Comparison of ENCODE assay signal across 8 cellular contexts in the genomic region with DNA sequence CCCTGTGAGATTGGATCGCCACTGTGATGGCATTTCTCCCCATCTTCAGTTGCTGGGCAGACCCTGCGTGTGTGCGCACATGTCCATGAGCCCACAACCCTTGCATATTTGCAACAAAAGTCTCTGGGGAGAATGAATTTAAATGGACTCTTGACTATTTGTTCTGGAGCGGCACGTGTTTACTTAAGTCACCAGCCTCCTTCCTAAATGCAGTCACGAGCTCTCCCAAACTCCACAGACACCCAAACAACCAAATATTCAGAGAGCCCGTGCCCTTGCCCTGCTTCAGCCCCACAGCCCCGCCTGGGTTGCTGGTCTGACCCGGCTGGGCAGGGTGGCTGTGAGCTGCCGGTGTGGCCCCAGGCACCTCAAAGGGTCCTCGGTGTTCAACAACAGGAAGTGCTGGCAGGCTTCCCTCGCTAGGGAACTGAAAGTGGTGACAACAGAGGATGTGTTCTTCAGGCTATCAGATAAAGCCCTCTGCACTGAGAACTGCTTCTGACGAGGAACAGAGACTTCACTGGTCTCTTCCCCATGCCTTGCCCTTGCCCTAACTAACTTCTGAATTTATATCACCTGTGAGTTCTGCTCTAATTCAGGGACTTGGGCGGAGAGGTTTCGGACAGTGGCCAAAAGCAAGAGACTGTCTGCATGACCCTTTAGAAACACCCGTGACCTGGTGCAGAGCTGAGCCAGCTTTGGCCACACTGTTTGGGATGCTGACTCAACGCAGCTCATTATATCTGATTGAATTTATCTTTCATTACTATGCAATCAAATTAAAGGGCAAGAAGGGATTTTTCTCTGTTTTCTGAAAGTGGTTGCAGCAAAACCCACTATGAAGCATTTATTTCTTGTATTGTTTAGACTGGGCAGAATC. TPM values are rescaled to one million over a fixed set of nuclear protein-coding genes. Genes with fewer than 3 reads are reported as not detected.
DNase-seq lines count a peak whose midpoint lies in the region; ATAC-seq, FAIRE-seq and TF ChIP-seq lines count a peak whose summit lies in the region.

No MANE protein-coding gene starts in this region.

- H3K36me3 Mint-ChIP-seq in activated CD8-positive, alpha-beta T cell treated with anti-CD3 and anti-CD28 coated beads for 36 hours (ENCODE audit: low read depth), result no peaks in the 10 kb centered on the region

- no peaks in the 10 kb centered on the region for H3K9me3 Mint-ChIP-seq in activated CD8-positive, alpha-beta T cell treated with anti-CD3 and anti-CD28 coated beads for 36 hours

- intact Hi-C loops in activated CD8-positive, alpha-beta T cell treated with anti-CD3 and anti-CD28 coated beads for 36 hours (cut with micrococcal nuclease), result no loop called here
- intact Hi-C loops in endothelial cell of umbilical vein (cut with micrococcal nuclease), result no loop called here

- peak; percentile 96 for ATAC-seq in activated CD8-positive, alpha-beta T cell treated with anti-CD3 and anti-CD28 coated beads for 36 hours
- peak; percentile 43 for ATAC-seq in omental fat pad (ENCODE audit: low FRiP score)
- peak; percentile 26 for ATAC-seq in thoracic aorta (ENCODE audit: insufficient number of reproducible peaks, low FRiP score, low read depth)

- POLR2A ChIA-PET in activated CD8-positive, alpha-beta T cell treated with anti-CD3 and anti-CD28 coated beads for 36 hours (lab: Charles Lee), result interaction anchor here (1.0 to 1.1 kb wide), 2 partner anchors 8 to 54 kb away, joined by 3 to 4 read pairs; no protein-coding TSS in a partner anchor
- POLR2A ChIA-PET in endothelial cell of umbilical vein (lab: Charles Lee), result no interaction called here

- no peaks in the 10 kb centered on the region for H3K79me2 ChIP-seq in endothelial cell of umbilical vein (ENCODE audit: control insufficient read depth, insufficient read depth, low read length)

- BruUV-seq in endothelial cell of umbilical vein (replicated peaks; lab: Mats Ljungman, UMichigan), result no TSS peak

- peak; percentile 46 for DNase-seq in GM10266 (ENCODE audit: extremely low spot score)
- peak; percentile 36 for DNase-seq in H4 (ENCODE audit: low spot score)
- DNase-seq in NCI-H2029 treated with DMSO at 0.1 percent for 48 hours (lab: John Stamatoyannopoulos, UW), result peak; percentile 54
- peak; percentile 84 for DNase-seq in activated CD8-positive, alpha-beta T cell treated with anti-CD3 and anti-CD28 coated beads for 36 hours
- DNase-seq in endothelial cell of umbilical vein (ENCODE audit: low read depth, low spot score), result peak; percentile 88
- DNase-seq in omental fat pad (ENCODE audit: low spot score), result no peak
- DNase-seq in thoracic aorta (ENCODE audit: low spot score), result peak; percentile 53
- no peak for DNase-seq in NCI-H187 (lab: John Stamatoyannopoulos, UW)

- peak; percentile 93 for FAIRE-seq in endothelial cell of umbilical vein (lab: Jason Lieb, UNC)

- peak overlapping the region; percentile 85 for H3K4me2 ChIP-seq in endothelial cell of umbilical vein (ENCODE audit: insufficient read depth, low read length)

- H3K4me3 ChIP-seq in endothelial cell of umbilical vein (replicated peaks in 1 of 3; ENCODE audit: insufficient read depth in 1 of 3, low read depth in 1 of 3, low read length in 3 of 3) (peak overlapping the region in 1 of 3 experiments; percentile 3), thoracic aorta (peak overlapping the region; percentile 63)

- no peaks in the 10 kb centered on the region for H3K27me3 Mint-ChIP-seq in activated CD8-positive, alpha-beta T cell treated with anti-CD3 and anti-CD28 coated beads for 36 hours

- TF ChIP-seq CTCF in GM10266 (IDR thresholded peaks at IDR 0.05; ENCODE audit: control insufficient read depth, insufficient read depth, low read depth, missing control alignments) (no peak), endothelial cell of umbilical vein (IDR thresholded peaks at IDR 0.05; ENCODE audit: extremely low read depth in 1 of 2, insufficient read depth in 1 of 2, low read depth in 1 of 2, low read length in 2 of 2) (no peak), omental fat pad (IDR thresholded peaks at IDR 0.05) (no peak), thoracic aorta (IDR thresholded peaks at IDR 0.05) (no peak)
- no peak for TF ChIP-seq CTCF in activated CD8-positive, alpha-beta T cell treated with anti-CD3 and anti-CD28 coated beads for 36 hours (IDR thresholded peaks at IDR 0.05)

- peak overlapping the region; percentile 91 for H3K27ac Mint-ChIP-seq in activated CD8-positive, alpha-beta T cell treated with anti-CD3 and anti-CD28 coated beads for 36 hours

- peak overlapping the region; percentile 49 for H3K4me3 Mint-ChIP-seq in activated CD8-positive, alpha-beta T cell treated with anti-CD3 and anti-CD28 coated beads for 36 hours

- peak overlapping the region; percentile 29 for H3K9ac ChIP-seq in endothelial cell of umbilical vein (replicated peaks; ENCODE audit: extremely low read depth, insufficient read depth, low read length)

- H3K36me3 ChIP-seq in endothelial cell of umbilical vein (ENCODE audit: control insufficient read depth in 2 of 2, extremely low read depth in 1 of 2, insufficient read depth in 2 of 2, low read length in 2 of 2) (no peaks in the 10 kb centered on the region), thoracic aorta (no peaks in the 10 kb centered on the region)

- dilution Hi-C loops in endothelial cell of umbilical vein (cut with MboI; ENCODE audit: extremely low pct_ligation_motif_present, low sequenced_read_pairs), result no loop called here

- H3K9me1 ChIP-seq in endothelial cell of umbilical vein (replicated peaks; ENCODE audit: control insufficient read depth, extremely low read depth, insufficient read depth, low read length), result no peaks in the 10 kb centered on the region

- CTCF ChIA-PET in activated CD8-positive, alpha-beta T cell treated with anti-CD3 and anti-CD28 coated beads for 36 hours (lab: Charles Lee), result interaction anchor here (1.1 to 3.2 kb wide), 6 partner anchors 9 to 387 kb away, joined by 4 to 16 read pairs (median 6); no protein-coding TSS in a partner anchor
- CTCF ChIA-PET in endothelial cell of umbilical vein (lab: Charles Lee), result interaction anchor here (0.9 to 2.0 kb wide), 2 partner anchors 31 to 1037 kb away, joined by 3 to 8 read pairs; no protein-coding TSS in a partner anchor

- no peaks in the 10 kb centered on the region for H4K20me1 ChIP-seq in endothelial cell of umbilical vein (replicated peaks; ENCODE audit: control insufficient read depth, extremely low read depth, insufficient read depth, low read length)

- H3K27me3 ChIP-seq in endothelial cell of umbilical vein (ENCODE audit: control insufficient read depth in 2 of 2, insufficient read depth in 2 of 2, low read length in 2 of 2) (no peaks in the 10 kb centered on the region), thoracic aorta (replicated peaks; ENCODE audit: insufficient read depth) (no peaks in the 10 kb centered on the region)

- H2AFZ ChIP-seq in endothelial cell of umbilical vein (ENCODE audit: low read depth, low read length), result peak overlapping the region; percentile 83

- H3K4me1 ChIP-seq in endothelial cell of umbilical vein (ENCODE audit: control insufficient read depth, extremely low read depth, insufficient read depth, low read length), result peaks cover 17% of the 10 kb centered on the region
- H3K4me1 ChIP-seq in thoracic aorta (ENCODE audit: control insufficient read depth in 1 of 2, low read depth in 2 of 2), result peaks cover 6 to 23% of the 10 kb centered on the region in 2 donors

- TF ChIP-seq POLR2A in endothelial cell of umbilical vein (IDR thresholded peaks at IDR 0.05; ENCODE audit: low read depth, low read length), result no peak

- no peaks in the 10 kb centered on the region for H3K9me3 ChIP-seq in endothelial cell of umbilical vein (replicated peaks; ENCODE audit: control insufficient read depth, insufficient read depth, low read length)
- no peaks in the 10 kb centered on the region for H3K9me3 ChIP-seq in thoracic aorta

- peak overlapping the region; percentile 62 for H3K27ac ChIP-seq in endothelial cell of umbilical vein (ENCODE audit: insufficient read depth, low read depth, low read length)
- peak overlapping the region; percentile 12 to 58 for H3K27ac ChIP-seq in thoracic aorta

- peaks cover 51% of the 10 kb centered on the region for H3K4me1 Mint-ChIP-seq in activated CD8-positive, alpha-beta T cell treated with anti-CD3 and anti-CD28 coated beads for 36 hours (ENCODE audit: low read depth)

TF ChIP-seq in endothelial cell of umbilical vein, 7 proteins besides CTCF, POLR2A, EP300 and RAD21:
- peak; percentile 19 for TF ChIP-seq MAX (IDR thresholded peaks at IDR 0.05; ENCODE audit: insufficient read depth, insufficient read length)
- TF ChIP-seq GATA2 (IDR thresholded peaks at IDR 0.05; ENCODE audit: insufficient read depth, insufficient read length, low read depth, low read length), result peak; percentile 86
- TF ChIP-seq FOS (IDR thresholded peaks at IDR 0.05; ENCODE audit: borderline replicate concordance, insufficient read depth, low read length), result peak; percentile 12
- TF ChIP-seq POLR2AphosphoS5 (IDR thresholded peaks at IDR 0.05; ENCODE audit: insufficient read depth, low read depth, low read length), result peak; percentile 40
- no peak for TF ChIP-seq EZH2 (IDR thresholded peaks at IDR 0.05; ENCODE audit: borderline replicate concordance, low read depth, low read length, severe bottlenecking)
- TF ChIP-seq MYC (IDR thresholded peaks at IDR 0.05; ENCODE audit: low read depth, low read length), result no peak
- no peak for TF ChIP-seq JUN (IDR thresholded peaks at IDR 0.05; ENCODE audit: borderline replicate concordance, insufficient read depth, insufficient read length, low read depth)

RNA-seq across cellular contexts. Expression of gene CD180, which starts 19.2 kb away (rescaled TPM):
- not detected in 2 replicates for total RNA-seq in H4 (2014; rRNA removed; shearing (Covaris generic))
- not detected for total RNA-seq in activated CD8-positive, alpha-beta T cell treated with anti-CD3 and anti-CD28 coated beads for 36 hours
- total RNA-seq in endothelial cell of umbilical vein (not detected in 2 replicates), omental fat pad (1 to 10 TPM; 1.2 to 9.2 (median 2.5) TPM), thoracic aorta (under 1 TPM; 0.81 to 0.85 TPM)
- not detected in 2 replicates for polyA plus RNA-seq in endothelial cell of umbilical vein
- polyA plus RNA-seq in endothelial cell of umbilical vein (2011; cell fraction: cytosol; rRNA removed), result not detected in 2 replicates
- polyA plus RNA-seq in endothelial cell of umbilical vein (2011; cell fraction: nucleus; rRNA removed), result not detected in 2 replicates
- not detected in 2 replicates for polyA plus RNA-seq in endothelial cell of umbilical vein (2012)
- not detected in 2 replicates for polyA minus RNA-seq in endothelial cell of umbilical vein
- not detected for polyA minus RNA-seq in endothelial cell of umbilical vein (2011; cell fraction: cytosol; rRNA and poly(A)+ RNA removed)
- not detected in 2 replicates for polyA minus RNA-seq in endothelial cell of umbilical vein (2011; cell fraction: nucleus; rRNA and poly(A)+ RNA removed)

Comparison
In these comparisons a context has a peak if more than half of its experiments do, and no peak if none do; other contexts are left out.
1. DNase-seq: peak in GM10266 (single experiment), H4 (single experiment), NCI-H2029 treated with DMSO at 0.1 percent for 48 hours (single experiment), activated CD8-positive, alpha-beta T cell treated with anti-CD3 and anti-CD28 coated beads for 36 hours (single experiment), endothelial cell of umbilical vein (single experiment) and thoracic aorta (single experiment); none in omental fat pad (single experiment) and NCI-H187 (0 of 2).
2. ATAC-seq: peak in every context shown above with its lines; median percentile 96 in activated CD8-positive, alpha-beta T cell treated with anti-CD3 and anti-CD28 coated beads for 36 hours; 43 in omental fat pad; 26 in thoracic aorta.